Comparison of ENCODE assay signal across 20 cellular contexts in genomic region chr4:126890994-126891393, GRCh38.
DNase-seq lines count a peak whose midpoint lies in the region; ATAC-seq and TF ChIP-seq lines count a peak whose summit lies in the region.
"Had no signal": no experiment of that assay in that cellular context is flagged by ENCODE, and none has a peak within 500 bp of the region (broad histone marks: within the 10 kb centered on the region; RNA-seq: fewer than 3 reads in every experiment).

No MANE protein-coding gene starts in this region.

- ATAC-seq in foreskin keratinocyte, result peak; percentile 44
- no peak for ATAC-seq in stimulated activated naive B cell treated with anti-CD40 and anti-IgM and Interleukin-4, amounts not matched to agents 10 μg/mL and 1 μg/mL and 100 μg/mL, for 72 hours (replicated peaks)
- ATAC-seq: activated CD4-positive, alpha-beta T cell treated with anti-CD3 and anti-CD28 coated beads for 36 hours; naive thymus-derived CD4-positive, alpha-beta T cell had no signal

- H3K27ac Mint-ChIP-seq in osteocyte (ENCODE audit: unreplicated experiment), result peak overlapping the region; percentile 56
- no peak overlapping the region for H3K27ac Mint-ChIP-seq in stimulated activated naive B cell treated with anti-CD40 and anti-IgM and Interleukin-4, amounts not matched to agents 10 μg/mL and 1 μg/mL and 100 μg/mL, for 72 hours
- H3K27ac Mint-ChIP-seq: activated CD4-positive, alpha-beta T cell treated with anti-CD3 and anti-CD28 coated beads for 36 hours; B cell; naive thymus-derived CD4-positive, alpha-beta T cell; progenitor cell of endocrine pancreas had no signal

- intact Hi-C loops in colonic mucosa (cut with DNase I), result no loop called here

- peaks cover 22% of the 10 kb centered on the region for H3K4me1 Mint-ChIP-seq in osteocyte (ENCODE audit: unreplicated experiment)
- H3K4me1 Mint-ChIP-seq in stimulated activated naive B cell treated with anti-CD40 and anti-IgM and Interleukin-4, amounts not matched to agents 10 μg/mL and 1 μg/mL and 100 μg/mL, for 72 hours, result no peaks in the 10 kb centered on the region
- H3K4me1 Mint-ChIP-seq: activated CD4-positive, alpha-beta T cell treated with anti-CD3 and anti-CD28 coated beads for 36 hours; B cell; naive thymus-derived CD4-positive, alpha-beta T cell had no signal

- H3K9me3 ChIP-seq in colonic mucosa, result no peaks in the 10 kb centered on the region

- H3K27me3 ChIP-seq in foreskin keratinocyte (no peaks in the 10 kb centered on the region), colonic mucosa (no peaks in the 10 kb centered on the region)
- H3K27me3 ChIP-seq: spleen had no signal

- no peaks in the 10 kb centered on the region for H3K36me3 Mint-ChIP-seq in osteocyte (ENCODE audit: unreplicated experiment)
- no peaks in the 10 kb centered on the region for H3K36me3 Mint-ChIP-seq in stimulated activated naive B cell treated with anti-CD40 and anti-IgM and Interleukin-4, amounts not matched to agents 10 μg/mL and 1 μg/mL and 100 μg/mL, for 72 hours
- H3K36me3 Mint-ChIP-seq: naive thymus-derived CD4-positive, alpha-beta T cell had no signal

- H3K27ac ChIP-seq in foreskin keratinocyte, result no peak overlapping the region
- H3K27ac ChIP-seq in colonic mucosa, result no peak overlapping the region
- H3K27ac ChIP-seq: SK-N-MC, spleen had no signal

- TF ChIP-seq CTCF in foreskin keratinocyte (conservative IDR thresholded peaks at IDR 0.05) (no peak), osteocyte (IDR thresholded peaks at IDR 0.05) (no peak), colonic mucosa (IDR thresholded peaks at IDR 0.05) (no peak)

- H3K36me3 ChIP-seq in colonic mucosa, result no peaks in the 10 kb centered on the region
- H3K36me3 ChIP-seq: spleen had no signal

- no peak overlapping the region for H3K4me3 Mint-ChIP-seq in osteocyte (ENCODE audit: unreplicated experiment)
- no peak overlapping the region for H3K4me3 Mint-ChIP-seq in stimulated activated naive B cell treated with anti-CD40 and anti-IgM and Interleukin-4, amounts not matched to agents 10 μg/mL and 1 μg/mL and 100 μg/mL, for 72 hours
- H3K4me3 Mint-ChIP-seq: activated CD4-positive, alpha-beta T cell treated with anti-CD3 and anti-CD28 coated beads for 36 hours; B cell; naive thymus-derived CD4-positive, alpha-beta T cell had no signal

- peaks cover 16% of the 10 kb centered on the region for H3K9me3 Mint-ChIP-seq in osteocyte (ENCODE audit: unreplicated experiment)
- peaks cover under 1 to 5% of the 10 kb centered on the region in 2 donors for H3K9me3 Mint-ChIP-seq in stimulated activated naive B cell treated with anti-CD40 and anti-IgM and Interleukin-4, amounts not matched to agents 10 μg/mL and 1 μg/mL and 100 μg/mL, for 72 hours

- H3K9ac ChIP-seq in colonic mucosa (ENCODE audit: low read depth in 2 of 2, low read length in 2 of 2), result no peak overlapping the region

- no peaks in the 10 kb centered on the region for H3K27me3 Mint-ChIP-seq in osteocyte (ENCODE audit: unreplicated experiment)
- no peaks in the 10 kb centered on the region for H3K27me3 Mint-ChIP-seq in stimulated activated naive B cell treated with anti-CD40 and anti-IgM and Interleukin-4, amounts not matched to agents 10 μg/mL and 1 μg/mL and 100 μg/mL, for 72 hours
- H3K27me3 Mint-ChIP-seq: activated CD4-positive, alpha-beta T cell treated with anti-CD3 and anti-CD28 coated beads for 36 hours; B cell; naive thymus-derived CD4-positive, alpha-beta T cell; progenitor cell of endocrine pancreas had no signal

- peaks cover 8% of the 10 kb centered on the region for H3K4me1 ChIP-seq in foreskin keratinocyte
- H3K4me1 ChIP-seq in colonic mucosa, result no peaks in the 10 kb centered on the region
- H3K4me1 ChIP-seq: spleen had no signal

- H3K4me3 ChIP-seq in colonic mucosa, result no peak overlapping the region
- H3K4me3 ChIP-seq: lung, SK-N-MC, spleen had no signal

- DNase-seq in HCEC 1CT (peak; percentile 17), amniotic epithelial cell (ENCODE audit: low read depth) (peak; percentile 80), foreskin keratinocyte (no peak), osteocyte (ENCODE audit: extremely low spot score, unreplicated experiment) (no peak), NCI-H1417 (lab: John Stamatoyannopoulos, UW) (no peak), colonic mucosa (no peak)
- no peak for DNase-seq in activated CD4-positive, alpha-beta T cell treated with anti-CD3 and anti-CD28 coated beads for 4 hours
- no peak for DNase-seq in stimulated activated naive B cell treated with anti-CD40 and anti-IgM and Interleukin-4, amounts not matched to agents 10 μg/mL and 1 μg/mL and 100 μg/mL, for 72 hours
- DNase-seq: activated CD4-positive, alpha-beta T cell treated with anti-CD3 and anti-CD28 coated beads for 36 hours; aorta; naive thymus-derived CD4-positive, alpha-beta T cell; NCI-H1092 treated with DMSO at 0.1 percent for 48 hours; NCI-H2107; NCI-H82; spleen; stimulated activated CD8-positive, alpha-beta memory T cell treated with anti-CD3 and anti-CD28 coated beads, Interleukin-4, amount 100 ng/mL, for 48 hours had no signal

Comparison
In these comparisons a context has a peak if more than half of its experiments do, and no peak if none do; other contexts are left out.
1. DNase-seq: peak in HCEC 1CT (single experiment) and amniotic epithelial cell (single experiment); none in foreskin keratinocyte (0 of 2), osteocyte (single experiment), NCI-H1417 (0 of 3), colonic mucosa (single experiment), activated CD4-positive, alpha-beta T cell treated with anti-CD3 and anti-CD28 coated beads for 4 hours (0 of 2) and stimulated activated naive B cell treated with anti-CD40 and anti-IgM and Interleukin-4, amounts not matched to agents 10 μg/mL and 1 μg/mL and 100 μg/mL, for 72 hours (single experiment).